Comparison of ENCODE assay signal across 8 cellular contexts in genomic region chr7:74255461-74255860, GRCh38. TPM values are rescaled to one million over a fixed set of nuclear protein-coding genes. Genes with fewer than 3 reads are reported as not detected.
DNase-seq lines count a peak whose midpoint lies in the region; ATAC-seq, FAIRE-seq and TF ChIP-seq lines count a peak whose summit lies in the region.
"Not testable (repeated sequence)": the region's sequence is repeated elsewhere in the genome, so short reads cannot be mapped to it uniquely, and the experiment has no call there.

No MANE protein-coding gene starts in this region.

- H3K9me3 Mint-ChIP-seq in activated CD4-positive, alpha-beta T cell treated with anti-CD3 and anti-CD28 coated beads for 36 hours (ENCODE audit: low read depth); astrocyte (ENCODE audit: unreplicated experiment): not testable (repeated sequence)

- peaks cover 20% of the 10 kb centered on the region for H3K36me3 Mint-ChIP-seq in activated CD4-positive, alpha-beta T cell treated with anti-CD3 and anti-CD28 coated beads for 36 hours (ENCODE audit: low read depth)
- H3K36me3 Mint-ChIP-seq in astrocyte (ENCODE audit: low read depth, unreplicated experiment) = not testable (repeated sequence)

- H3K4me1 ChIP-seq in astrocyte (ENCODE audit: insufficient read depth, low read length) (peaks cover 22% of the 10 kb centered on the region), esophagus squamous epithelium (peaks cover 13 to 43% (median 17%) of the 10 kb centered on the region in 3 donors), lower lobe of right lung (peaks cover 30% of the 10 kb centered on the region), upper lobe of left lung (peaks cover 21 to 33% (median 27%) of the 10 kb centered on the region in 4 donors)
- H3K4me1 ChIP-seq in parathyroid adenoma = not testable (repeated sequence)

- H3K4me3 ChIP-seq in GM12864 (ENCODE audit: low read depth, low read length) = peak overlapping the region; percentile 87; the same call in 1 of the 2 replicates
- H3K4me3 ChIP-seq in MG63 = peak overlapping the region; percentile 89; the same call in 1 of the 2 replicates
- H3K4me3 ChIP-seq in astrocyte (ENCODE audit: insufficient read depth, low read depth, low read length) = not testable (repeated sequence)
- peak overlapping the region in 2 of 4 donors; percentile 78 to 82 for H3K4me3 ChIP-seq in esophagus squamous epithelium
- peak overlapping the region; percentile 83 for H3K4me3 ChIP-seq in lower lobe of right lung
- H3K4me3 ChIP-seq in parathyroid adenoma (ENCODE audit: low read depth, low read length) = peak overlapping the region; percentile 93
- H3K4me3 ChIP-seq in upper lobe of left lung = peak overlapping the region in 3 of 4 donors; percentile 73 to 91 (median 84)

- not testable (repeated sequence) for FAIRE-seq in astrocyte (lab: Jason Lieb, UNC)

- H4K20me1 ChIP-seq in astrocyte (ENCODE audit: insufficient read depth, low read length) = not testable (repeated sequence)

- not testable (repeated sequence) for TF ChIP-seq EP300 in upper lobe of left lung (IDR thresholded peaks at IDR 0.05)

- DNase-seq in GM12864 (ENCODE audit: low read depth); MG63; activated CD4-positive, alpha-beta T cell treated with anti-CD3 and anti-CD28 coated beads for 36 hours; astrocyte (ENCODE audit: low read depth); esophagus squamous epithelium (lab: John Stamatoyannopoulos, UW); lower lobe of right lung; upper lobe of left lung: not testable (repeated sequence)

- peaks cover 10% of the 10 kb centered on the region for H3K36me3 ChIP-seq in MG63
- H3K36me3 ChIP-seq in astrocyte (ENCODE audit: insufficient read depth, low read length); parathyroid adenoma (ENCODE audit: control insufficient read depth, insufficient read depth, low read length): not testable (repeated sequence)
- peaks cover 0 to 18% (median 0%) of the 10 kb centered on the region in 3 donors for H3K36me3 ChIP-seq in esophagus squamous epithelium
- peaks cover 10% of the 10 kb centered on the region for H3K36me3 ChIP-seq in lower lobe of right lung
- H3K36me3 ChIP-seq in upper lobe of left lung = peaks cover 0 to 12% (median 4%) of the 10 kb centered on the region in 4 donors

- peaks cover 15% of the 10 kb centered on the region for H3K4me1 Mint-ChIP-seq in activated CD4-positive, alpha-beta T cell treated with anti-CD3 and anti-CD28 coated beads for 36 hours
- H3K4me1 Mint-ChIP-seq in astrocyte (ENCODE audit: low read depth, unreplicated experiment) = not testable (repeated sequence)

- H3K4me2 ChIP-seq in astrocyte (ENCODE audit: low read length) (peak overlapping the region; percentile 82), parathyroid adenoma (ENCODE audit: low read length) (peak overlapping the region; percentile 99)

- H3K27ac ChIP-seq in astrocyte (ENCODE audit: low read depth, low read length) = not testable (repeated sequence)
- H3K27ac ChIP-seq in esophagus squamous epithelium = peak overlapping the region in 3 of 4 donors; percentile 93 to 97 (median 95)
- peak overlapping the region; percentile 97 for H3K27ac ChIP-seq in lower lobe of right lung
- peak overlapping the region; percentile 89 for H3K27ac ChIP-seq in parathyroid adenoma
- peak overlapping the region; percentile 87 to 94 (median 92) for H3K27ac ChIP-seq in upper lobe of left lung

- not testable (repeated sequence) for H3K9ac ChIP-seq in astrocyte (ENCODE audit: low read length); parathyroid adenoma

- not testable (repeated sequence) for H2AFZ ChIP-seq in astrocyte (ENCODE audit: low read depth, low read length)
- peak overlapping the region; percentile 89 for H2AFZ ChIP-seq in parathyroid adenoma

- H3K79me2 ChIP-seq in astrocyte (ENCODE audit: insufficient read depth, low read length) = peaks cover 20% of the 10 kb centered on the region
- not testable (repeated sequence) for H3K79me2 ChIP-seq in parathyroid adenoma

- intact Hi-C loops in activated CD4-positive, alpha-beta T cell treated with anti-CD3 and anti-CD28 coated beads for 36 hours (cut with DNase I, micrococcal nuclease); esophagus squamous epithelium (cut with DNase I); lower lobe of right lung (cut with DNase I): not testable (repeated sequence)

- ATAC-seq in activated CD4-positive, alpha-beta T cell treated with anti-CD3 and anti-CD28 coated beads for 36 hours; lower lobe of right lung; upper lobe of left lung (ENCODE audit: low FRiP score in 2 of 2): not testable (repeated sequence)

- H3K27me3 ChIP-seq in MG63; astrocyte (ENCODE audit: insufficient read depth, low read length); esophagus squamous epithelium; lower lobe of right lung (ENCODE audit: low read depth); parathyroid adenoma (ENCODE audit: control insufficient read depth, insufficient read depth, low read length); upper lobe of left lung: not testable (repeated sequence)

- CTCF ChIA-PET in activated CD4-positive, alpha-beta T cell treated with anti-CD3 and anti-CD28 coated beads for 36 hours (lab: Charles Lee) = not testable (repeated sequence)

- not testable (repeated sequence) for H3K27ac Mint-ChIP-seq in activated CD4-positive, alpha-beta T cell treated with anti-CD3 and anti-CD28 coated beads for 36 hours; astrocyte (ENCODE audit: unreplicated experiment)

- not testable (repeated sequence) for TF ChIP-seq CTCF in GM12864 (IDR thresholded peaks at IDR 0.05; ENCODE audit: low read depth, low read length, missing control alignments); astrocyte (IDR thresholded peaks at IDR 0.05; ENCODE audit: insufficient read depth, low read depth, low read length); esophagus squamous epithelium (IDR thresholded peaks at IDR 0.05); lower lobe of right lung (IDR thresholded peaks at IDR 0.05); parathyroid adenoma (IDR thresholded peaks at IDR 0.05); upper lobe of left lung (IDR thresholded peaks at IDR 0.05)

- POLR2A ChIA-PET in activated CD4-positive, alpha-beta T cell treated with anti-CD3 and anti-CD28 coated beads for 36 hours (lab: Charles Lee) = not testable (repeated sequence)

- not testable (repeated sequence) for TF ChIP-seq POLR2A in esophagus squamous epithelium (IDR thresholded peaks at IDR 0.05); upper lobe of left lung (IDR thresholded peaks at IDR 0.05)

- H3K9me3 ChIP-seq in MG63; astrocyte (ENCODE audit: insufficient read depth, low read depth, low read length); esophagus squamous epithelium; lower lobe of right lung; parathyroid adenoma (ENCODE audit: control insufficient read depth, low read length); upper lobe of left lung: not testable (repeated sequence)

- H3K4me3 Mint-ChIP-seq in activated CD4-positive, alpha-beta T cell treated with anti-CD3 and anti-CD28 coated beads for 36 hours = peak overlapping the region; percentile 98
- peak overlapping the region; percentile 98 for H3K4me3 Mint-ChIP-seq in astrocyte (ENCODE audit: unreplicated experiment)

- WGBS in esophagus squamous epithelium, 2 donors = 87 to 90% methylated on average over 6 of the region's 6 CpGs
- WGBS in upper lobe of left lung, 2 donors = 86 to 87% methylated on average over 6 of the region's 6 CpGs

- H3K27me3 Mint-ChIP-seq in activated CD4-positive, alpha-beta T cell treated with anti-CD3 and anti-CD28 coated beads for 36 hours; astrocyte (ENCODE audit: low read depth, unreplicated experiment): not testable (repeated sequence)

RNA-seq across cellular contexts. Expression of gene RFC2, which starts 1.3 kb away (rescaled TPM):
- 17.3 and 27.4 TPM in 2 replicates for total RNA-seq in MG63 (2014; rRNA removed; shearing (Covaris generic); ENCODE audit: low replicate concordance)
- total RNA-seq in activated CD4-positive, alpha-beta T cell treated with anti-CD3 and anti-CD28 coated beads for 36 hours = 100 to 1,000 TPM in 1 of 2 experiments, 10 to 100 TPM in 1; 84.9 to 123 TPM
- total RNA-seq in astrocyte (10.3 and 12.3 TPM in 2 replicates), esophagus squamous epithelium (10 to 100 TPM; 12.5 to 37.9 (median 22.4) TPM), lower lobe of right lung (18.5 TPM), upper lobe of left lung (10 to 100 TPM in 5 of 6 donors, 1 to 10 TPM in 1; 9.5 to 19.4 (median 14.0) TPM)

RNA-seq across cellular contexts. Expression of gene CLIP2, which starts 33.7 kb away (rescaled TPM):
- 6.3 and 6.9 TPM in 2 replicates for total RNA-seq in MG63 (2014; rRNA removed; shearing (Covaris generic); ENCODE audit: low replicate concordance)
- total RNA-seq in activated CD4-positive, alpha-beta T cell treated with anti-CD3 and anti-CD28 coated beads for 36 hours = 1 to 10 TPM; 1.4 to 1.8 TPM
- total RNA-seq in astrocyte (31.4 and 35.4 TPM in 2 replicates), esophagus squamous epithelium (10 to 100 TPM in 2 of 4 donors, 1 to 10 TPM in 2; 5.6 to 20.8 (median 10.2) TPM), lower lobe of right lung (24.1 TPM), upper lobe of left lung (10 to 100 TPM; 12.1 to 55.5 (median 24.8) TPM)

RNA-seq across cellular contexts. Expression of gene LAT2, which starts 45.7 kb away (rescaled TPM):
- total RNA-seq in MG63 (2014; rRNA removed; shearing (Covaris generic); ENCODE audit: low replicate concordance) = 0.20 TPM in 1 of 2 replicates, not detected in the other
- total RNA-seq in activated CD4-positive, alpha-beta T cell treated with anti-CD3 and anti-CD28 coated beads for 36 hours = 1 to 10 TPM; 1.7 to 2.4 TPM
- total RNA-seq in astrocyte = 1.5 and 2.0 TPM in 2 replicates
- total RNA-seq in esophagus squamous epithelium = 1 to 10 TPM; 1.3 to 7.0 (median 4.1) TPM
- total RNA-seq in lower lobe of right lung = 64.7 TPM
- total RNA-seq in upper lobe of left lung = 10 to 100 TPM; 15.2 to 77.1 (median 34.7) TPM
